Comparison of ENCODE assay signal across 13 cellular contexts in the genomic region with DNA sequence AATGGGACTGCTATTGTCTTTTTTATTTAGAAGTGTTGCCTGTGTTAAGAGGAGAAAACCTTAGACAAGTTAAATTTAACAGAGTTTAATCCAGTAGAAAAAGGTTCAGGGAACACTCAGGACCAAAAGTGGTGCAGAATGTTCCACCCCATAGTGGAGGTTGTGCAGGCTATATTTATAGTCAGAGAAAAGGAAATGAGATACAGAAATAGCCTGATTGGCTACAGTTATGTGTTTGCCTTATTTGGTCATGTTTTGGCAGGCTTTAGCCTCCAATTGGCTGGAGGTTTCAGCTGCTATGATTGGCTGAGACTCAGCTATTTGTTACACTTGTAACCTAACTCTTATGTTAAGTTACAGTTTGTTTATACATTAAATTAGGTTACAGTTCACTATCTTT. TPM values are rescaled to one million over a fixed set of nuclear protein-coding genes. Genes with fewer than 3 reads are reported as not detected.
DNase-seq lines count a peak whose midpoint lies in the region; ATAC-seq, FAIRE-seq and TF ChIP-seq lines count a peak whose summit lies in the region.
"Had no signal": no experiment of that assay in that cellular context is flagged by ENCODE, and none has a peak within 500 bp of the region (broad histone marks: within the 10 kb centered on the region; RNA-seq: fewer than 3 reads in every experiment).

No MANE protein-coding gene starts in this region.

- H3K36me3 ChIP-seq in RWPE2 (ENCODE audit: low read depth) = peaks cover 47% of the 10 kb centered on the region

- H3K27me3 ChIP-seq in RWPE2 (ENCODE audit: insufficient read depth, poor library complexity, severe bottlenecking) = no peaks in the 10 kb centered on the region
- H3K27me3 ChIP-seq: heart right ventricle, vagina had no signal

- H3K27ac Mint-ChIP-seq in WTC11 = no peak overlapping the region

- H3K4me2 ChIP-seq in A549 = no peak overlapping the region

- no peaks in the 10 kb centered on the region for H3K27me3 Mint-ChIP-seq in WTC11 (ENCODE audit: low read depth)

- peaks cover 25% of the 10 kb centered on the region for H3K36me3 Mint-ChIP-seq in WTC11

- H3K4me1 Mint-ChIP-seq in WTC11 = peaks cover 12% of the 10 kb centered on the region

- TF ChIP-seq CTCF in A549 (IDR thresholded peaks at IDR 0.05) = no peak
- no peak for TF ChIP-seq CTCF in RWPE2 (IDR thresholded peaks at IDR 0.05; ENCODE audit: poor library complexity, severe bottlenecking)
- no peak for TF ChIP-seq CTCF in WTC11 (IDR thresholded peaks at IDR 0.05)

- H3K27ac ChIP-seq in A549 (no peak overlapping the region), RWPE2 (ENCODE audit: poor library complexity, severe bottlenecking) (peak overlapping the region; percentile 7)
- H3K27ac ChIP-seq: vagina had no signal

- no peak for FAIRE-seq in A549 (lab: Jason Lieb, UNC)

- no peak for TF ChIP-seq RAD21 in A549 (conservative IDR thresholded peaks at IDR 0.05 in 1 of 2, IDR thresholded peaks at IDR 0.05 in 1 of 2)

- H3K9me3 ChIP-seq in A549 (no peaks in the 10 kb centered on the region), RWPE2 (ENCODE audit: severe bottlenecking) (no peaks in the 10 kb centered on the region)
- H3K9me3 ChIP-seq: heart right ventricle, vagina had no signal

- POLR2A ChIA-PET in A549 (lab: Yijun Ruan, JAX) = no interaction called here
- POLR2A ChIA-PET in WTC11 (lab: Charles Lee) = no interaction called here

- no peak overlapping the region for H3K4me3 Mint-ChIP-seq in WTC11
- H3K4me3 Mint-ChIP-seq: neural crest cell had no signal

- no peak overlapping the region for H3K4me3 ChIP-seq in A549
- no peak overlapping the region for H3K4me3 ChIP-seq in RWPE2 (ENCODE audit: severe bottlenecking)
- H3K4me3 ChIP-seq: heart right ventricle, vagina had no signal

- DNase-seq in A549 (ENCODE audit: low read depth in 1 of 2, low spot score in 1 of 2) (peak in 1 of 2 experiments; percentile 68), G401 (ENCODE audit: low spot score) (peak; percentile 44), RWPE2 (ENCODE audit: low spot score) (no peak), fibroblast of peridontal ligament (ENCODE audit: extremely low read depth) (peak; percentile 47), WTC11 (ENCODE audit: low spot score) (no peak), iPS-NIHi7 (ENCODE audit: extremely low spot score) (no peak), left ventricle myocardium superior (no peak)
- DNase-seq: aorta, heart right ventricle had no signal

- peaks cover 23% of the 10 kb centered on the region; the same call in 2 of the 3 replicates for H3K4me1 ChIP-seq in A549
- H3K4me1 ChIP-seq in RWPE2 (ENCODE audit: insufficient read depth, poor library complexity, severe bottlenecking) = peaks cover 29% of the 10 kb centered on the region

- H3K9me3 Mint-ChIP-seq in WTC11 = peaks cover 6% of the 10 kb centered on the region
- H3K9me3 Mint-ChIP-seq: neural crest cell had no signal

- no peak for TF ChIP-seq POLR2A in A549 (IDR thresholded peaks at IDR 0.05; ENCODE audit: low read length)

- intact Hi-C loops in left ventricle myocardium superior (cut with micrococcal nuclease) = no loop called here

- TF ChIP-seq EP300 in A549 (IDR thresholded peaks at IDR 0.05) = no peak

- CTCF ChIA-PET in A549 (lab: Yijun Ruan, JAX) = interaction anchor here (1.0 to 2.7 kb wide), 2 partner anchors 8 to 12 kb away, joined by 4 to 10 read pairs; no protein-coding TSS in a partner anchor
- CTCF ChIA-PET in WTC11 (lab: Charles Lee) = no interaction called here

- in situ Hi-C loops in G401 (cut with HindIII; ENCODE audit: low sequenced_read_pairs) = no loop called here

- no peak for ATAC-seq in A549
- no peak for ATAC-seq in RWPE2 (ENCODE audit: low read depth)
- ATAC-seq in WTC11 = no peak
- no peak for ATAC-seq in HG03354 (IDR thresholded peaks at IDR 0.05; ENCODE audit: poor library complexity, severe bottlenecking, unreplicated experiment)
- ATAC-seq in left ventricle myocardium superior = no peak
- ATAC-seq: activated CD4-positive, CD25-positive, alpha-beta regulatory T cell treated with anti-CD3 and anti-CD28 coated beads, Interleukin-2, amount 50 U/mL, for 24 hours had no signal

TF ChIP-seq in A549, 52 proteins besides CTCF, POLR2A, EP300 and RAD21:
- TF ChIP-seq RNF2 (IDR thresholded peaks at IDR 0.05; ENCODE audit: borderline replicate concordance, low read depth) (no peak), ZFP36 (IDR thresholded peaks at IDR 0.05; ENCODE audit: borderline replicate concordance, partially characterized antibody) (peak; percentile 66), ESRRA (IDR thresholded peaks at IDR 0.05; ENCODE audit: borderline replicate concordance, low read length) (no peak)

TF ChIP-seq in WTC11, 78 proteins besides CTCF, POLR2A, EP300 and RAD21 (continues in another document):
- TF ChIP-seq FOXK1 (CRISPR knock-in tag; IDR thresholded peaks at IDR 0.05) (no peak), SOX15 (CRISPR knock-in tag; IDR thresholded peaks at IDR 0.05) (no peak), JUN (CRISPR knock-in tag; IDR thresholded peaks at IDR 0.05) (no peak), OVOL2 (CRISPR knock-in tag; IDR thresholded peaks at IDR 0.05; ENCODE audit: borderline replicate concordance) (no peak), ZNF138 (CRISPR knock-in tag; conservative IDR thresholded peaks at IDR 0.05) (no peak), ZNF532 (CRISPR knock-in tag; IDR thresholded peaks at IDR 0.05; ENCODE audit: borderline replicate concordance) (no peak), RORB (CRISPR knock-in tag; IDR thresholded peaks at IDR 0.05) (no peak), SMAD4 (CRISPR knock-in tag; IDR thresholded peaks at IDR 0.05) (no peak)

RNA-seq across cellular contexts. Expression of gene STAMBP, which starts 4.1 kb away (rescaled TPM):
- 86.1 and 96.3 TPM in 2 replicates for polyA plus RNA-seq in A549 (2011; rRNA removed)
- 39.4 and 43.7 TPM in 2 replicates for polyA plus RNA-seq in A549 (2012; cell fraction: cytosol; rRNA removed)
- 23.1 and 25.6 TPM in 2 replicates for polyA plus RNA-seq in A549 (2012; cell fraction: nucleus; rRNA removed)
- polyA plus RNA-seq in A549 (2017; fragmentation: RNase III; extraction: RNeasy Plus Mini Kit Qiagen cat#74134 plus additional on column Dnase treatment) = 42.1 to 45.6 TPM (median 44.4 TPM) in 3 replicates
- 50.6 and 67.2 TPM in 2 replicates for polyA minus RNA-seq in A549 (2011; rRNA and poly(A)+ RNA removed)
- total RNA-seq in G401 (2014; rRNA removed; shearing (Covaris generic)) = 34.6 and 41.4 TPM in 2 replicates
- total RNA-seq in WTC11 (2021) = 34.4 to 40.9 TPM (median 35.2 TPM) in 3 replicates
- total RNA-seq in left ventricle myocardium superior = 27.2 TPM

RNA-seq across cellular contexts. Expression of gene C2orf78, which starts 48.9 kb away (rescaled TPM):
- polyA plus RNA-seq in A549 (2011; rRNA removed) (not detected in 2 replicates), A549 (2017; fragmentation: RNase III; extraction: RNeasy Plus Mini Kit Qiagen cat#74134 plus additional on column Dnase treatment) (not detected in 3 replicates)
- 0.01 TPM in 1 of 2 replicates, not detected in the other for polyA plus RNA-seq in A549 (2012; cell fraction: cytosol; rRNA removed)
- not detected in 2 replicates for polyA plus RNA-seq in A549 (2012; cell fraction: nucleus; rRNA removed)
- 0.10 TPM in 1 of 2 replicates, not detected in the other for polyA minus RNA-seq in A549 (2011; rRNA and poly(A)+ RNA removed)
- 0.07 TPM in 1 of 2 replicates, not detected in the other for total RNA-seq in G401 (2014; rRNA removed; shearing (Covaris generic))
- total RNA-seq in WTC11 (2021) (0.21 to 0.39 TPM (median 0.37 TPM) in 3 replicates), left ventricle myocardium superior (not detected)
- total RNA-seq: aorta, heart right ventricle, neural crest cell, vagina had no signal
- polyA plus RNA-seq: aorta, heart right ventricle had no signal

RNA-seq across cellular contexts. Expression of gene DUSP11, which starts 53.0 kb away (rescaled TPM):
- 42.1 and 54.8 TPM in 2 replicates for polyA plus RNA-seq in A549 (2011; rRNA removed)
- polyA plus RNA-seq in A549 (2012; cell fraction: cytosol; rRNA removed) = 19.3 and 19.8 TPM in 2 replicates
- 7.1 and 8.4 TPM in 2 replicates for polyA plus RNA-seq in A549 (2012; cell fraction: nucleus; rRNA removed)
- polyA plus RNA-seq in A549 (2017; fragmentation: RNase III; extraction: RNeasy Plus Mini Kit Qiagen cat#74134 plus additional on column Dnase treatment) = 26.2 to 26.7 TPM (median 26.5 TPM) in 3 replicates
- 9.9 and 10.5 TPM in 2 replicates for polyA minus RNA-seq in A549 (2011; rRNA and poly(A)+ RNA removed)
- total RNA-seq in G401 (2014; rRNA removed; shearing (Covaris generic)) = 35.8 and 63.2 TPM in 2 replicates
- 14.6 to 16.8 TPM (median 15.1 TPM) in 3 replicates for total RNA-seq in WTC11 (2021)
- total RNA-seq in left ventricle myocardium superior = 12.9 TPM

RNA-seq across cellular contexts. Expression of gene ACTG2, which starts 59.9 kb away (rescaled TPM):
- polyA plus RNA-seq in A549 (2011; rRNA removed) (0.04 and 0.07 TPM in 2 replicates), A549 (2017; fragmentation: RNase III; extraction: RNeasy Plus Mini Kit Qiagen cat#74134 plus additional on column Dnase treatment) (0.26 to 0.51 TPM (median 0.33 TPM) in 3 replicates)
- 0.34 and 0.36 TPM in 2 replicates for polyA plus RNA-seq in A549 (2012; cell fraction: cytosol; rRNA removed)
- polyA plus RNA-seq in A549 (2012; cell fraction: nucleus; rRNA removed) = 0.26 and 0.48 TPM in 2 replicates
- 0.21 and 1.4 TPM in 2 replicates for polyA minus RNA-seq in A549 (2011; rRNA and poly(A)+ RNA removed)
- not detected in 2 replicates for total RNA-seq in G401 (2014; rRNA removed; shearing (Covaris generic))
- total RNA-seq in WTC11 (2021) (1.4 to 2.7 TPM (median 1.8 TPM) in 3 replicates), left ventricle myocardium superior (0.32 TPM)
- total RNA-seq: neural crest cell had no signal

Comparison
In these comparisons a context has a peak if more than half of its experiments do, and no peak if none do; other contexts are left out.
1. DNase-seq: peak in G401 (single experiment) and fibroblast of peridontal ligament (single experiment); none in RWPE2 (single experiment), WTC11 (single experiment), iPS-NIHi7 (single experiment) and left ventricle myocardium superior (single experiment).